ENCODE assay signal across 16 cellular contexts in genomic region chr17:41367426-41368075, GRCh38. TPM values are rescaled to one million over a fixed set of nuclear protein-coding genes. Genes with fewer than 3 reads are reported as not detected.
DNase-seq lines count a peak whose midpoint lies in the region; ATAC-seq and TF ChIP-seq lines count a peak whose summit lies in the region.
"Had no signal": no experiment of that assay in that cellular context is flagged by ENCODE, and none has a peak within 500 bp of the region (broad histone marks: within the 10 kb centered on the region; RNA-seq: fewer than 3 reads in every experiment).

No MANE protein-coding gene starts in this region.

- H3K79me2 ChIP-seq in Karpas-422 (ENCODE audit: low read length): no peaks in the 10 kb centered on the region

- TF ChIP-seq CTCF in epithelial cell of proximal tubule (conservative IDR thresholded peaks at IDR 0.05; ENCODE audit: low read depth, low read length): no peak
- TF ChIP-seq CTCF in omental fat pad (IDR thresholded peaks at IDR 0.05): no peak

- no peaks in the 10 kb centered on the region for H3K36me3 ChIP-seq in Karpas-422 (ENCODE audit: insufficient read depth, low read length)

- H2AFZ ChIP-seq in Karpas-422 (ENCODE audit: low read length): no peak overlapping the region

- H3K27me3 ChIP-seq in Karpas-422 (ENCODE audit: low read length): no peaks in the 10 kb centered on the region

- H3K4me2 ChIP-seq in Karpas-422 (ENCODE audit: low read depth, low read length, poor library complexity, severe bottlenecking): no peak overlapping the region

- H3K4me1 ChIP-seq in Karpas-422 (ENCODE audit: low read length): no peaks in the 10 kb centered on the region

- H3K4me3 ChIP-seq in epithelial cell of proximal tubule (ENCODE audit: low read depth, low read length) (no peak overlapping the region), Karpas-422 (ENCODE audit: low read length) (no peak overlapping the region)

- DNase-seq in Daoy (ENCODE audit: low read depth) (peak; percentile 11), NCI-H226 (peak; percentile 76), epithelial cell of proximal tubule (ENCODE audit: low read depth) (peak; percentile 84), omental fat pad (ENCODE audit: low spot score) (no peak), SHP77 treated with DMSO at 0.1 percent for 48 hours (lab: John Stamatoyannopoulos, UW) (no peak), NCI-H1048 (lab: John Stamatoyannopoulos, UW) (no peak), GDM1 (lab: John Stamatoyannopoulos, UW) (no peak), Karpas-422 (no peak)
- DNase-seq: activated CD8-positive, alpha-beta T cell treated with anti-CD3 and anti-CD28 coated beads, Interleukin-2, amount 10 ng/mL, durations not matched to agents 7 days and 5 days; activated gamma-delta T cell treated with Interleukin-2 at 50 U/mL for 16 hours; CD4-positive, alpha-beta T cell; NCI-H1417; NCI-H69; stimulated activated CD4-positive, alpha-beta T cell treated with anti-CD3 and anti-CD28 coated beads, Interleukin-4, amount 100 ng/mL, for 4 hours; stimulated activated naive CD4-positive, alpha-beta T cell had no signal

- H3K9ac ChIP-seq in Karpas-422 (ENCODE audit: low read length): no peak overlapping the region

- H3K9me2 ChIP-seq in Karpas-422 (replicated peaks; ENCODE audit: insufficient read depth, low read length): no peaks in the 10 kb centered on the region

- H4K20me1 ChIP-seq in Karpas-422 (ENCODE audit: insufficient read depth, low read depth, low read length): no peaks in the 10 kb centered on the region

- no peaks in the 10 kb centered on the region for H3K9me3 ChIP-seq in Karpas-422 (ENCODE audit: low read length)

- H3K27ac ChIP-seq in Karpas-422 (ENCODE audit: low read length): no peak overlapping the region

- ATAC-seq in omental fat pad (ENCODE audit: low FRiP score): peak; percentile 38
- ATAC-seq: activated CD8-positive, alpha-beta T cell treated with anti-CD3 and anti-CD28 coated beads, Interleukin-2, amount 10 ng/mL, durations not matched to agents 7 days and 5 days had no signal

RNA-seq across cellular contexts. Expression of gene KRT33B, which starts 2.1 kb away (rescaled TPM):
- not detected in 2 replicates for total RNA-seq in Daoy (2014; rRNA removed; shearing (Covaris generic))
- total RNA-seq in epithelial cell of proximal tubule (0.29 TPM in 2 replicates), omental fat pad (not detected)
- total RNA-seq in Karpas-422 (2014; rRNA removed; shearing (Covaris generic); ENCODE audit: low replicate concordance): not detected in 2 replicates
- total RNA-seq: activated CD8-positive, alpha-beta T cell treated with anti-CD3 and anti-CD28 coated beads, Interleukin-2, amount 10 ng/mL, durations not matched to agents 7 days and 5 days; CD4-positive, alpha-beta T cell; fibroblast of lung had no signal

RNA-seq across cellular contexts. Expression of gene KRT34, which starts 14.6 kb away (rescaled TPM):
- 0.46 and 1.4 TPM in 2 replicates for total RNA-seq in Daoy (2014; rRNA removed; shearing (Covaris generic))
- total RNA-seq in epithelial cell of proximal tubule (4.2 and 15.1 TPM in 2 replicates), omental fat pad (not detected)
- not detected in 2 replicates for total RNA-seq in Karpas-422 (2014; rRNA removed; shearing (Covaris generic); ENCODE audit: low replicate concordance)
- total RNA-seq: activated CD8-positive, alpha-beta T cell treated with anti-CD3 and anti-CD28 coated beads, Interleukin-2, amount 10 ng/mL, durations not matched to agents 7 days and 5 days; CD4-positive, alpha-beta T cell had no signal

RNA-seq across cellular contexts. Expression of gene KRT33A, which starts 16.9 kb away (rescaled TPM):
- not detected in 2 replicates for total RNA-seq in Daoy (2014; rRNA removed; shearing (Covaris generic))
- not detected in 2 replicates for total RNA-seq in epithelial cell of proximal tubule
- not detected for total RNA-seq in omental fat pad
- total RNA-seq in Karpas-422 (2014; rRNA removed; shearing (Covaris generic); ENCODE audit: low replicate concordance): not detected in 2 replicates
- total RNA-seq: activated CD8-positive, alpha-beta T cell treated with anti-CD3 and anti-CD28 coated beads, Interleukin-2, amount 10 ng/mL, durations not matched to agents 7 days and 5 days; CD4-positive, alpha-beta T cell; fibroblast of lung had no signal

RNA-seq across cellular contexts. Expression of gene KRT31, which starts 29.9 kb away (rescaled TPM):
- total RNA-seq in Daoy (2014; rRNA removed; shearing (Covaris generic)): not detected in 2 replicates
- total RNA-seq in epithelial cell of proximal tubule: not detected in 2 replicates
- total RNA-seq in omental fat pad: not detected
- not detected in 2 replicates for total RNA-seq in Karpas-422 (2014; rRNA removed; shearing (Covaris generic); ENCODE audit: low replicate concordance)
- total RNA-seq: activated CD8-positive, alpha-beta T cell treated with anti-CD3 and anti-CD28 coated beads, Interleukin-2, amount 10 ng/mL, durations not matched to agents 7 days and 5 days; CD4-positive, alpha-beta T cell; fibroblast of lung had no signal

RNA-seq across cellular contexts. Expression of gene KRTAP17-1, which starts 52.0 kb away (rescaled TPM):
- not detected in 2 replicates for total RNA-seq in Daoy (2014; rRNA removed; shearing (Covaris generic))
- not detected in 2 replicates for total RNA-seq in epithelial cell of proximal tubule
- not detected for total RNA-seq in omental fat pad
- total RNA-seq in Karpas-422 (2014; rRNA removed; shearing (Covaris generic); ENCODE audit: low replicate concordance): 1.6 TPM in 1 of 2 replicates, not detected in the other
- total RNA-seq: activated CD8-positive, alpha-beta T cell treated with anti-CD3 and anti-CD28 coated beads, Interleukin-2, amount 10 ng/mL, durations not matched to agents 7 days and 5 days; CD4-positive, alpha-beta T cell; fibroblast of lung had no signal

Comparison
In these comparisons a context has a peak if more than half of its experiments do, and no peak if none do; other contexts are left out.
1. DNase-seq: peak in Daoy (single experiment), NCI-H226 (single experiment) and epithelial cell of proximal tubule (single experiment); none in omental fat pad (single experiment), SHP77 treated with DMSO at 0.1 percent for 48 hours (single experiment), NCI-H1048 (single experiment), GDM1 (single experiment) and Karpas-422 (single experiment).